ENCODE assay signal across 12 cellular contexts in genomic region chr9:126615251-126615790, GRCh38. TPM values are rescaled to one million over a fixed set of nuclear protein-coding genes. Genes with fewer than 3 reads are reported as not detected.
DNase-seq lines count a peak whose midpoint lies in the region; ATAC-seq, FAIRE-seq and TF ChIP-seq lines count a peak whose summit lies in the region.
"Had no signal": no experiment of that assay in that cellular context is flagged by ENCODE, and none has a peak within 500 bp of the region (broad histone marks: within the 10 kb centered on the region; RNA-seq: fewer than 3 reads in every experiment).

No MANE protein-coding gene starts in this region.

- H3K27ac ChIP-seq in H1 (ENCODE audit: low read depth, low read length) = no peak overlapping the region
- H3K27ac ChIP-seq in trophoblast cell (ENCODE audit: low read depth, low read length) = no peak overlapping the region

- POLR2A ChIA-PET in H1 (lab: Charles Lee; ENCODE audit: partially characterized antibody) = interaction anchor here (1.1 to 1.6 kb wide), 2 partner anchors 9 to 13 kb away, joined by 3 to 4 read pairs; no protein-coding TSS in a partner anchor

- peaks cover 12% of the 10 kb centered on the region; the same call in 1 of the 2 replicates for H3K23me2 ChIP-seq in H1 (ENCODE audit: low read depth, low read length)

- H3K4me1 ChIP-seq in H1 (replicated peaks in 1 of 4; ENCODE audit: control insufficient read depth in 3 of 4, insufficient read depth in 4 of 4, low read length in 3 of 4) = peaks cover 20 to 71% (median 42%) of the 10 kb centered on the region in 4 experiments
- peaks cover 7 to 17% of the 10 kb centered on the region in 2 experiments for H3K4me1 ChIP-seq in trophoblast cell (ENCODE audit: control insufficient read depth in 1 of 2, insufficient read depth in 2 of 2, low read length in 2 of 2)

- H3K4me2 ChIP-seq in H1 (ENCODE audit: insufficient read depth in 1 of 2, low read depth in 2 of 2, low read length in 2 of 2) (peak overlapping the region; percentile 68 to 80), trophoblast cell (ENCODE audit: low read length) (peak overlapping the region; percentile 37)

- H4K12ac ChIP-seq in trophoblast cell (ENCODE audit: low read depth, low read length) = no peak overlapping the region

- DNase-seq in NCI-H146 (lab: John Stamatoyannopoulos, UW) = peak; percentile 36
- DNase-seq in NCI-H146 treated with DMSO at 0.1 percent for 48 hours (lab: John Stamatoyannopoulos, UW; ENCODE audit: unreplicated experiment) = no peak
- DNase-seq in NCI-H345 (lab: John Stamatoyannopoulos, UW) = peak; percentile 43
- DNase-seq in H1 (ENCODE audit: low read depth in 1 of 2, low spot score in 2 of 2) = peak in 1 of 2 experiments; percentile 75
- DNase-seq in trophoblast cell = peak in 1 of 2 donors; percentile 16
- no peak for DNase-seq in NCI-H1694 (lab: John Stamatoyannopoulos, UW)
- DNase-seq: midbrain; NCI-H226; stimulated activated CD8-positive, alpha-beta memory T cell treated with anti-CD3 and anti-CD28 coated beads, Interleukin-4, amount 100 ng/mL, for 48 hours had no signal

- peak overlapping the region; percentile 76 for H4K91ac ChIP-seq in H1 (replicated peaks; ENCODE audit: insufficient read length, low read length)
- no peak overlapping the region for H4K91ac ChIP-seq in trophoblast cell (ENCODE audit: low read depth, low read length)

- H4K8ac ChIP-seq in H1 (ENCODE audit: extremely low read depth, insufficient read depth, low read length) = no peak overlapping the region
- no peak overlapping the region for H4K8ac ChIP-seq in trophoblast cell (ENCODE audit: low read depth, low read length)

- H3K79me2 ChIP-seq in H1 (ENCODE audit: control insufficient read depth in 1 of 2, insufficient read depth in 2 of 2, low read length in 2 of 2) (no peaks in the 10 kb centered on the region), trophoblast cell (ENCODE audit: control insufficient read depth, insufficient read depth, low read length, poor library complexity) (no peaks in the 10 kb centered on the region)

- H4K5ac ChIP-seq in H1 (ENCODE audit: insufficient read length, low read depth, low read length) = no peak overlapping the region

- peak overlapping the region; percentile 81; the same call in 1 of the 2 replicates for H2BK15ac ChIP-seq in H1 (ENCODE audit: low read length)

- no peak overlapping the region for H3K56ac ChIP-seq in H1 (replicated peaks; ENCODE audit: insufficient read length, low read depth, low read length)

- H3K9ac ChIP-seq in H1 (replicated peaks in 1 of 4; ENCODE audit: extremely low read depth in 1 of 4, low read depth in 3 of 4, low read length in 3 of 4) (no peak overlapping the region), trophoblast cell (ENCODE audit: low read length) (no peak overlapping the region)

- ATAC-seq in HG03521 (IDR thresholded peaks at IDR 0.05; ENCODE audit: unreplicated experiment) (no peak), HG03520 (IDR thresholded peaks at IDR 0.05; ENCODE audit: unreplicated experiment) (no peak)

- peaks cover 8 to 26% of the 10 kb centered on the region in 2 experiments for H4K20me1 ChIP-seq in H1 (replicated peaks in 1 of 2; ENCODE audit: control insufficient read depth in 1 of 2, insufficient read depth in 2 of 2, low read length in 2 of 2)

- 1% methylated on average over 45 of the region's 61 CpGs; no CpG with 5 or more reads in 1 of the 2 experiments for WGBS in H1 (ENCODE audit: extremely low coverage in 1 of 2, insufficient coverage in 1 of 2, insufficient read length in 1 of 2, insufficient replicate concordance in 2 of 2, low coverage in 1 of 2, low lambda C conversion rate in 2 of 2, missing lambda C conversion rate in 1 of 2), 2 experiments
- no CpG with 5 or more reads among the region's 61 CpGs for WGBS in trophoblast cell (ENCODE audit: extremely low coverage, insufficient coverage, insufficient read length)

- H2BK120ac ChIP-seq in H1 (replicated peaks; ENCODE audit: low read depth, low read length) (no peak overlapping the region), trophoblast cell (ENCODE audit: insufficient read depth, low read length, poor library complexity) (no peak overlapping the region)

- no peak overlapping the region for H2AK5ac ChIP-seq in H1 (ENCODE audit: low read depth, low read length)
- no peak overlapping the region for H2AK5ac ChIP-seq in trophoblast cell (ENCODE audit: low read length)

- FAIRE-seq in H1 (lab: Jason Lieb, UNC) = no peak

- no peak for TF ChIP-seq POLR2A in H1 (IDR thresholded peaks at IDR 0.05; ENCODE audit: control extremely low read depth in 1 of 2, low read depth in 2 of 2, low read length in 2 of 2)

- TF ChIP-seq EP300 in H1 (IDR thresholded peaks at IDR 0.05; ENCODE audit: borderline replicate concordance in 1 of 2, low read depth in 2 of 2, low read length in 2 of 2) = no peak

- H3K23ac ChIP-seq in H1 (ENCODE audit: insufficient read length) (no peak overlapping the region), trophoblast cell (ENCODE audit: low read length) (no peak overlapping the region)

- no peak overlapping the region for H2AFZ ChIP-seq in H1 (ENCODE audit: low read length)
- no peak overlapping the region for H2AFZ ChIP-seq in trophoblast cell (ENCODE audit: insufficient read depth, low read length, poor library complexity)

- H3K9me3 ChIP-seq in H1 (ENCODE audit: insufficient read depth in 2 of 2, low read depth in 1 of 2, low read length in 1 of 2) (no peaks in the 10 kb centered on the region), trophoblast cell (ENCODE audit: insufficient read depth, low read depth, low read length) (peaks cover 12% of the 10 kb centered on the region)

- peak overlapping the region; percentile 48 for H3K18ac ChIP-seq in H1 (ENCODE audit: extremely low read depth, low read length)
- no peak overlapping the region for H3K18ac ChIP-seq in trophoblast cell (ENCODE audit: low read length)

- no peak for TF ChIP-seq CTCF in H1 (IDR thresholded peaks at IDR 0.05; ENCODE audit: control extremely low read depth in 1 of 3, insufficient read depth in 1 of 3, low read depth in 1 of 3, low read length in 3 of 3)

- H3K4ac ChIP-seq in H1 (replicated peaks; ENCODE audit: insufficient read length, low read depth, low read length) (no peak overlapping the region), trophoblast cell (ENCODE audit: low read depth, low read length) (no peak overlapping the region)

- H3K36me3 ChIP-seq in H1 (ENCODE audit: control insufficient read depth in 2 of 4, insufficient read depth in 4 of 4, low read length in 3 of 4) (peaks cover 0 to 10% (median 0%) of the 10 kb centered on the region in 4 experiments; a peak in 1 of 8 replicates), trophoblast cell (ENCODE audit: control insufficient read depth in 1 of 2, insufficient read depth in 2 of 2, low read length in 2 of 2) (no peaks in the 10 kb centered on the region)

- no peaks in the 10 kb centered on the region for H3K79me1 ChIP-seq in H1 (ENCODE audit: low read depth, low read length)
- H3K79me1 ChIP-seq in trophoblast cell (ENCODE audit: low read length) = no peaks in the 10 kb centered on the region

- no peak for TF ChIP-seq RAD21 in H1 (IDR thresholded peaks at IDR 0.05 in 1 of 2, conservative IDR thresholded peaks at IDR 0.05 in 1 of 2; ENCODE audit: low read depth in 2 of 2, low read length in 2 of 2)

- peak overlapping the region; percentile 80; the same call in 1 of the 2 replicates for H2BK12ac ChIP-seq in H1 (ENCODE audit: low read depth, low read length)
- H2BK12ac ChIP-seq in trophoblast cell (ENCODE audit: low read length) = no peak overlapping the region

- no peak overlapping the region; the same call in 1 of the 2 replicates for H2BK20ac ChIP-seq in H1 (ENCODE audit: low read length)

- H2BK5ac ChIP-seq in H1 (ENCODE audit: low read depth, low read length) (no peak overlapping the region), trophoblast cell (ENCODE audit: low read depth, low read length, poor library complexity) (no peak overlapping the region)

- CTCF ChIA-PET in H1 (lab: Charles Lee; ENCODE audit: partially characterized antibody) = interaction anchor here (1.2 to 2.6 kb wide), 5 partner anchors 9 to 87 kb away, joined by 3 to 22 read pairs (median 5); no protein-coding TSS in a partner anchor

- H3K14ac ChIP-seq in H1 (ENCODE audit: insufficient read length) (no peak overlapping the region), trophoblast cell (ENCODE audit: low read length) (no peak overlapping the region)

- H3K27me3 ChIP-seq in H1 (replicated peaks in 1 of 4; ENCODE audit: control insufficient read depth in 3 of 4, extremely low read depth in 1 of 4, insufficient read depth in 3 of 4, low read length in 3 of 4) = peaks cover 91 to 96% (median 95%) of the 10 kb centered on the region in 4 experiments
- peaks cover 96% of the 10 kb centered on the region for H3K27me3 ChIP-seq in trophoblast cell (ENCODE audit: insufficient read depth, low read length)

- H3K4me3 ChIP-seq in H1 (ENCODE audit: extremely low read depth in 1 of 4, insufficient read depth in 2 of 4, low read depth in 3 of 4, low read length in 4 of 4) (peak overlapping the region; percentile 4 to 53 (median 20); a peak in 6 of 8 replicates), trophoblast cell (ENCODE audit: low read depth, low read length) (no peak overlapping the region)

TF ChIP-seq in H1, 55 proteins besides CTCF, POLR2A, EP300 and RAD21 (continues in another document):
- no peak for TF ChIP-seq TEAD4 (IDR thresholded peaks at IDR 0.05; ENCODE audit: low read depth, low read length)
- TF ChIP-seq RFX5 (IDR thresholded peaks at IDR 0.05; ENCODE audit: borderline replicate concordance, low read depth, low read length) = no peak
- peak; percentile 94 for TF ChIP-seq CTBP2 (IDR thresholded peaks at IDR 0.05; ENCODE audit: borderline replicate concordance, insufficient read depth, insufficient read length, low read length)
- no peak for TF ChIP-seq CEBPB (IDR thresholded peaks at IDR 0.05; ENCODE audit: low read depth, low read length)
- TF ChIP-seq, protein P1, sequence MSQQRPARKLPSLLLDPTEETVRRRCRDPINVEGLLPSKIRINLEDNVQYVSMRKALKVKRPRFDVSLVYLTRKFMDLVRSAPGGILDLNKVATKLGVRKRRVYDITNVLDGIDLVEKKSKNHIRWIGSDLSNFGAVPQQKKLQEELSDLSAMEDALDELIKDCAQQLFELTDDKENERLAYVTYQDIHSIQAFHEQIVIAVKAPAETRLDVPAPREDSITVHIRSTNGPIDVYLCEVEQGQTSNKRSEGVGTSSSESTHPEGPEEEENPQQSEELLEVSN (IDR thresholded peaks at IDR 0.05) = peak; percentile 47; the same call in 1 of the 2 replicates
- no peak for TF ChIP-seq BACH1 (IDR thresholded peaks at IDR 0.05; ENCODE audit: low read length)

RNA-seq across cellular contexts. Expression of gene LMX1B, which starts 1.6 kb away (rescaled TPM):
- total RNA-seq in H1 (2021; fragmentation: NEBNext Ultra II Directional; extraction: Animal tissue kit (Norgen Biotek cat#: 25700)) = 0.37 and 0.52 TPM in 2 replicates
- 0.09 and 0.17 TPM in 2 replicates for polyA plus RNA-seq in H1 (2011; rRNA removed)
- 0.17 TPM for polyA plus RNA-seq in H1 (2011; cell fraction: cytosol; rRNA removed)
- polyA plus RNA-seq in H1 (2011; cell fraction: nucleus; rRNA removed) = 0.24 TPM
- polyA plus RNA-seq in H1 (2012, experiment 1 of 2) = 0.17 to 0.24 TPM (median 0.20 TPM) in 4 replicates
- polyA plus RNA-seq in H1 (2012, experiment 2 of 2) = 0.16 TPM
- 0.18 TPM for polyA plus RNA-seq in H1 (2013, experiment 1 of 2)
- 0.22 TPM for polyA plus RNA-seq in H1 (2013, experiment 2 of 2)
- polyA minus RNA-seq in H1 (2011; rRNA and poly(A)+ RNA removed) = 0.07 and 0.16 TPM in 2 replicates
- polyA minus RNA-seq in H1 (2011; cell fraction: cytosol; rRNA and poly(A)+ RNA removed) = 0.44 TPM
- polyA minus RNA-seq in H1 (2011; cell fraction: nucleus; rRNA and poly(A)+ RNA removed) = 0.10 TPM
- polyA plus RNA-seq in trophoblast cell (2013) = 0.08 and 0.21 TPM in 2 replicates
- total RNA-seq: A673 had no signal

Comparison
In these comparisons a context has a peak if more than half of its experiments do, and no peak if none do; other contexts are left out.
1. DNase-seq: peak in NCI-H146 (single experiment) and NCI-H345 (single experiment); none in NCI-H146 treated with DMSO at 0.1 percent for 48 hours (single experiment) and NCI-H1694 (single experiment).